Comparison of ENCODE assay signal across 10 cellular contexts in genomic region chr7:135757719-135758411, GRCh38. TPM values are rescaled to one million over a fixed set of nuclear protein-coding genes. Genes with fewer than 3 reads are reported as not detected.
DNase-seq lines count a peak whose midpoint lies in the region; ATAC-seq and TF ChIP-seq lines count a peak whose summit lies in the region.
"Had no signal": no experiment of that assay in that cellular context is flagged by ENCODE, and none has a peak within 500 bp of the region (broad histone marks: within the 10 kb centered on the region; RNA-seq: fewer than 3 reads in every experiment).

No MANE protein-coding gene starts in this region.

- peak overlapping the region; percentile 42 for H2AFZ ChIP-seq in trophoblast cell (ENCODE audit: insufficient read depth, low read length, poor library complexity)

- no peaks in the 10 kb centered on the region for H3K27me3 ChIP-seq in foreskin keratinocyte
- H3K27me3 ChIP-seq in trophoblast cell (ENCODE audit: insufficient read depth, low read length), result no peaks in the 10 kb centered on the region
- H3K27me3 ChIP-seq: colonic mucosa had no signal

- peaks cover 16% of the 10 kb centered on the region for H3K4me1 ChIP-seq in foreskin keratinocyte
- H3K4me1 ChIP-seq in trophoblast cell (ENCODE audit: control insufficient read depth in 1 of 2, insufficient read depth in 2 of 2, low read length in 2 of 2), result peaks cover 30 to 36% of the 10 kb centered on the region in 2 experiments
- H3K4me1 ChIP-seq: colonic mucosa had no signal

- H2BK12ac ChIP-seq in trophoblast cell (ENCODE audit: low read length), result peak overlapping the region; percentile 100

- H3K23ac ChIP-seq in trophoblast cell (ENCODE audit: low read length), result no peak overlapping the region

- peak overlapping the region; percentile 82 for H3K18ac ChIP-seq in trophoblast cell (ENCODE audit: low read length)

- H3K9me3 Mint-ChIP-seq in nephron progenitor cell, result peaks cover 10% of the 10 kb centered on the region

- H3K27me3 Mint-ChIP-seq in nephron progenitor cell (ENCODE audit: low read depth, poor library complexity), result peaks cover 9% of the 10 kb centered on the region

- peak overlapping the region; percentile 99 for H4K91ac ChIP-seq in trophoblast cell (ENCODE audit: low read depth, low read length)

- peak overlapping the region; percentile 39 for H3K4me2 ChIP-seq in trophoblast cell (ENCODE audit: low read length)

- no peak overlapping the region for H3K4me3 Mint-ChIP-seq in nephron progenitor cell

- H3K4me1 Mint-ChIP-seq in nephron progenitor cell, result peaks cover 5% of the 10 kb centered on the region

- peaks cover 56% of the 10 kb centered on the region for H3K79me1 ChIP-seq in trophoblast cell (ENCODE audit: low read length)

- WGBS in trophoblast cell (ENCODE audit: extremely low coverage, insufficient coverage, insufficient read length), result no CpG with 5 or more reads among the region's 8 CpGs

- H3K36me3 ChIP-seq in trophoblast cell (ENCODE audit: control insufficient read depth in 1 of 2, insufficient read depth in 2 of 2, low read length in 2 of 2), result no peaks in the 10 kb centered on the region
- H3K36me3 ChIP-seq: colonic mucosa had no signal

- no peak for TF ChIP-seq CTCF in AG09309 (IDR thresholded peaks at IDR 0.05; ENCODE audit: control insufficient read depth, insufficient read depth, low read depth, low read length, missing control alignments)
- TF ChIP-seq CTCF in WI38 (IDR thresholded peaks at IDR 0.05; ENCODE audit: low read depth, low read length), result no peak
- no peak for TF ChIP-seq CTCF in foreskin keratinocyte (conservative IDR thresholded peaks at IDR 0.05)
- no peak for TF ChIP-seq CTCF in nephron progenitor cell (IDR thresholded peaks at IDR 0.05)

- H3K27ac ChIP-seq in foreskin keratinocyte (no peak overlapping the region), trophoblast cell (ENCODE audit: low read depth, low read length) (peak overlapping the region; percentile 100)
- H3K27ac ChIP-seq: colonic mucosa had no signal

- peak overlapping the region; percentile 92 for H4K8ac ChIP-seq in trophoblast cell (ENCODE audit: low read depth, low read length)

- H3K4ac ChIP-seq in trophoblast cell (ENCODE audit: low read depth, low read length), result peak overlapping the region; percentile 92

- H3K9me3 ChIP-seq in trophoblast cell (ENCODE audit: insufficient read depth, low read depth, low read length), result no peaks in the 10 kb centered on the region
- H3K9me3 ChIP-seq: colonic mucosa had no signal

- DNase-seq in AG09309 (ENCODE audit: low read depth) (peak; percentile 55), foreskin keratinocyte (peak in 1 of 2 donors; percentile 32), trophoblast cell (peak in 1 of 2 donors; percentile 15), NOMO-1 treated with dmso at 0.1 percent for 144 hours (lab: John Stamatoyannopoulos, UW; ENCODE audit: unreplicated experiment) (no peak), nephron progenitor cell (no peak)
- DNase-seq: colonic mucosa had no signal

- H3K9ac ChIP-seq in trophoblast cell (ENCODE audit: low read length), result no peak overlapping the region

- H4K12ac ChIP-seq in trophoblast cell (ENCODE audit: low read depth, low read length), result peak overlapping the region; percentile 73

- peak overlapping the region; percentile 100 for H2AK5ac ChIP-seq in trophoblast cell (ENCODE audit: low read length)

- H3K27ac Mint-ChIP-seq in nephron progenitor cell, result no peak overlapping the region

- ATAC-seq in foreskin keratinocyte, result peak; percentile 6
- ATAC-seq in GM18511 (IDR thresholded peaks at IDR 0.05; ENCODE audit: unreplicated experiment), result no peak
- ATAC-seq in HG03025 (IDR thresholded peaks at IDR 0.05; ENCODE audit: low FRiP score, unreplicated experiment), result no peak

- no peaks in the 10 kb centered on the region for H3K36me3 Mint-ChIP-seq in nephron progenitor cell (ENCODE audit: low read depth)

- H3K79me2 ChIP-seq in trophoblast cell (ENCODE audit: control insufficient read depth, insufficient read depth, low read length, poor library complexity), result peaks cover 19% of the 10 kb centered on the region

- H2BK5ac ChIP-seq in trophoblast cell (ENCODE audit: low read depth, low read length, poor library complexity), result peak overlapping the region; percentile 96

- H2BK120ac ChIP-seq in trophoblast cell (ENCODE audit: insufficient read depth, low read length, poor library complexity), result peak overlapping the region; percentile 100

- peak overlapping the region; percentile 96 for H3K14ac ChIP-seq in trophoblast cell (ENCODE audit: low read length)

- H3K4me3 ChIP-seq in AG09309 (ENCODE audit: control insufficient read depth, low read depth, low read length), result peak overlapping the region; percentile 37
- H3K4me3 ChIP-seq in WI38 (ENCODE audit: low read depth, low read length), result 0 out of 2 replicates have a peak overlapping the region, but pooled peaks have one; percentile 2
- H3K4me3 ChIP-seq in trophoblast cell (ENCODE audit: low read depth, low read length), result no peak overlapping the region
- H3K4me3 ChIP-seq: colonic mucosa, lung had no signal

RNA-seq across cellular contexts. Expression of gene FAM180A, which starts 9.3 kb away (rescaled TPM):
- total RNA-seq in foreskin keratinocyte, result 1.3 and 2.6 TPM in 2 replicates
- 0.59 and 1.4 TPM in 2 replicates for polyA plus RNA-seq in foreskin keratinocyte
- polyA plus RNA-seq in trophoblast cell (2013), result 0.18 and 0.21 TPM in 2 replicates

RNA-seq across cellular contexts. Expression of gene SLC13A4, which starts 29.9 kb away (rescaled TPM):
- total RNA-seq in foreskin keratinocyte, result 0.10 and 0.14 TPM in 2 replicates
- polyA plus RNA-seq in foreskin keratinocyte, result 0.20 TPM in 1 of 2 replicates, not detected in the other
- polyA plus RNA-seq in trophoblast cell (2013), result 437 and 491 TPM in 2 replicates
- total RNA-seq: colonic mucosa had no signal
